ENCODE assay signal across 8 cellular contexts in the genomic region with DNA sequence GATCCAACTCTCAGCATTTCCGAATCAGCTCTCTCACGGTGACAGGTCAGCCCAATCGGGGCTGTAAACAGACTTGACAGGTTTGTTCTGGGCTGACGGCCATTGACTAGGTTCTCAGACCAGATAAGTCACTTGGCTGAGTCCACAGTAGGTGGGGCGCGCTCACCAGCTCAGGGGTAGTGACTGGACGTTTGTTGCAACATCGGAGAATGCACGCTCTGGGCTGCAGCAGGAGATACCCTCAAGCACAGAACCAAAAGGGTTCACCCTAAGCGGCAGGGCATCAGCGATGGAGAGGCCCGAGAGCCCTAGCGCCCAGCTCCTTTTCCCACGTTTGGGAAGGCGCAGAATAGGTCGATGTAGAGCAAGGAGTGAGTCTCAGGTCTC. TPM values are rescaled to one million over a fixed set of nuclear protein-coding genes. Genes with fewer than 3 reads are reported as not detected.
DNase-seq lines count a peak whose midpoint lies in the region; ATAC-seq and TF ChIP-seq lines count a peak whose summit lies in the region.

No MANE protein-coding gene starts in this region.

- H3K36me3 Mint-ChIP-seq in activated naive CD8-positive, alpha-beta T cell treated with anti-CD3 and anti-CD28 coated beads, Interleukin-2, amount 10 ng/mL, durations not matched to agents 7 days and 5 days, result peaks cover 13% of the 10 kb centered on the region

- H3K27ac ChIP-seq in left ventricle myocardium inferior (replicated peaks), result peak overlapping the region; percentile 100

- H3K9me3 ChIP-seq in left ventricle myocardium inferior (replicated peaks), result no peaks in the 10 kb centered on the region

- no peaks in the 10 kb centered on the region for H3K36me3 ChIP-seq in left ventricle myocardium inferior

- POLR2A ChIA-PET in activated naive CD8-positive, alpha-beta T cell treated with anti-CD3 and anti-CD28 coated beads, Interleukin-2, amount 10 ng/mL, durations not matched to agents 7 days and 5 days (lab: Charles Lee), result interaction anchor here (0.6 to 4.3 kb wide), 17 partner anchors 11 to 721 kb away, joined by 3 to 97 read pairs (median 10); a partner anchor contains a TSS

- H3K4me1 Mint-ChIP-seq in activated naive CD8-positive, alpha-beta T cell treated with anti-CD3 and anti-CD28 coated beads, Interleukin-2, amount 10 ng/mL, durations not matched to agents 7 days and 5 days, result peaks cover 18% of the 10 kb centered on the region

- peaks cover 57% of the 10 kb centered on the region for H3K4me1 ChIP-seq in left ventricle myocardium inferior

- intact Hi-C loops in left ventricle myocardium inferior (cut with micrococcal nuclease), result loop anchor here (10.0 kb wide), 3 partner anchors 93 to 393 kb away; no protein-coding TSS in a partner anchor

- no peaks in the 10 kb centered on the region for H3K9me3 Mint-ChIP-seq in activated naive CD8-positive, alpha-beta T cell treated with anti-CD3 and anti-CD28 coated beads, Interleukin-2, amount 10 ng/mL, durations not matched to agents 7 days and 5 days

- DNase-seq in EL (peak; percentile 89), KG1 (lab: John Stamatoyannopoulos, UW) (peak; percentile 73), left ventricle myocardium inferior (peak; percentile 85), pons (ENCODE audit: low spot score) (peak; percentile 56), SKM-1 treated with dmso at 0.1 percent for 144 hours (lab: John Stamatoyannopoulos, UW; ENCODE audit: unreplicated experiment) (no peak), NCI-H146 (lab: John Stamatoyannopoulos, UW) (no peak)
- DNase-seq in activated naive CD8-positive, alpha-beta T cell treated with anti-CD3 and anti-CD28 coated beads, Interleukin-2, amount 10 ng/mL, durations not matched to agents 7 days and 5 days, result no peak

- no peaks in the 10 kb centered on the region for H3K27me3 ChIP-seq in left ventricle myocardium inferior (ENCODE audit: low read depth)

- H3K27ac Mint-ChIP-seq in activated naive CD8-positive, alpha-beta T cell treated with anti-CD3 and anti-CD28 coated beads, Interleukin-2, amount 10 ng/mL, durations not matched to agents 7 days and 5 days, result peak overlapping the region; percentile 95

- ATAC-seq in GM21447 (IDR thresholded peaks at IDR 0.05; ENCODE audit: unreplicated experiment), result peak; percentile 24
- ATAC-seq in activated naive CD8-positive, alpha-beta T cell treated with anti-CD3 and anti-CD28 coated beads, Interleukin-2, amount 10 ng/mL, durations not matched to agents 7 days and 5 days (ENCODE audit: low read depth), result no peak

- no peaks in the 10 kb centered on the region for H3K27me3 Mint-ChIP-seq in activated naive CD8-positive, alpha-beta T cell treated with anti-CD3 and anti-CD28 coated beads, Interleukin-2, amount 10 ng/mL, durations not matched to agents 7 days and 5 days

- peak; percentile 19 for TF ChIP-seq CTCF in left ventricle myocardium inferior (IDR thresholded peaks at IDR 0.05; ENCODE audit: borderline replicate concordance)

- peak overlapping the region; percentile 92 for H3K4me3 Mint-ChIP-seq in activated naive CD8-positive, alpha-beta T cell treated with anti-CD3 and anti-CD28 coated beads, Interleukin-2, amount 10 ng/mL, durations not matched to agents 7 days and 5 days

- H3K4me3 ChIP-seq in left ventricle myocardium inferior, result peak overlapping the region; percentile 86

RNA-seq across cellular contexts. Expression of a gene that starts 1.8 kb away (rescaled TPM):
- under 1 TPM; 0.69 to 0.71 TPM for total RNA-seq in activated naive CD8-positive, alpha-beta T cell treated with anti-CD3 and anti-CD28 coated beads, Interleukin-2, amount 10 ng/mL, durations not matched to agents 7 days and 5 days
- total RNA-seq in left ventricle myocardium inferior, result 0.19 TPM

RNA-seq across cellular contexts. Expression of a gene that starts 1.9 kb away (rescaled TPM):
- 10 to 100 TPM; 81.9 to 97.1 TPM for total RNA-seq in activated naive CD8-positive, alpha-beta T cell treated with anti-CD3 and anti-CD28 coated beads, Interleukin-2, amount 10 ng/mL, durations not matched to agents 7 days and 5 days
- 49.9 TPM for total RNA-seq in left ventricle myocardium inferior

RNA-seq across cellular contexts. Expression of a gene that starts 43.5 kb away (rescaled TPM):
- total RNA-seq in activated naive CD8-positive, alpha-beta T cell treated with anti-CD3 and anti-CD28 coated beads, Interleukin-2, amount 10 ng/mL, durations not matched to agents 7 days and 5 days, result 10 to 100 TPM; 45.7 to 45.9 TPM
- total RNA-seq in left ventricle myocardium inferior, result 93.2 TPM

Comparison
In these comparisons a context has a peak if more than half of its experiments do, and no peak if none do; other contexts are left out.
1. DNase-seq: peak in EL (single experiment), KG1 (single experiment), left ventricle myocardium inferior (single experiment) and pons (single experiment); none in activated naive CD8-positive, alpha-beta T cell treated with anti-CD3 and anti-CD28 coated beads, Interleukin-2, amount 10 ng/mL, durations not matched to agents 7 days and 5 days (single experiment), SKM-1 treated with dmso at 0.1 percent for 144 hours (single experiment) and NCI-H146 (single experiment).